ENCODE assay signal across 24 cellular contexts in genomic region chr2:122174061-122174460, GRCh38.
"Had no signal": no experiment of that assay in that cellular context is flagged by ENCODE, and none has a peak within 500 bp of the region (broad histone marks: within the 10 kb centered on the region; RNA-seq: fewer than 3 reads in every experiment).

No MANE protein-coding gene starts in this region.

- ATAC-seq: K562, PC-3 had no signal

- DNase-seq: Kasumi-1, KG1, MG63, NCI-H1048, NCI-H1105 treated with DMSO at 0.1 percent for 48 hours, NCI-H1417 treated with DMSO at 0.1 percent for 48 hours, NCI-H1436 treated with DMSO at 0.1 percent for 48 hours, NCI-H1694 treated with DMSO at 0.1 percent for 48 hours, NCI-H187 treated with DMSO at 0.1 percent for 48 hours, NCI-H2029, NCI-H2171 treated with DMSO at 0.1 percent for 48 hours, NCI-H2227 treated with DMSO at 0.1 percent for 48 hours, NCI-H446, NCI-H524 treated with DMSO at 0.1 percent for 48 hours, NCI-H526 treated with DMSO at 0.1 percent for 48 hours, OCI-M1, PC-3, Peyer's patch, Right ventricle myocardium superior, RPMI8226, SHP77 treated with DMSO at 0.1 percent for 48 hours, SK-N-SH, SW 1271 had no signal
